In genomic region chr1:18486195-18486594, GRCh38 we compare ENCODE assay signal across 19 cellular contexts. TPM values are rescaled to one million over a fixed set of nuclear protein-coding genes. Genes with fewer than 3 reads are reported as not detected.
A peak's percentile ranks its signal among the peaks of the same experiment; 100 is the strongest.
DNase-seq lines count a peak whose midpoint lies in the region; ATAC-seq and TF ChIP-seq lines count a peak whose summit lies in the region.
"Had no signal": no experiment of that assay in that cellular context is flagged by ENCODE, and none has a peak within 500 bp of the region (broad histone marks: within the 10 kb centered on the region; RNA-seq: fewer than 3 reads in every experiment).

No MANE protein-coding gene starts in this region.

- H3K4me3 Mint-ChIP-seq in endodermal cell, result no peak overlapping the region
- no peak overlapping the region for H3K4me3 Mint-ChIP-seq in neural progenitor cell

- no peaks in the 10 kb centered on the region for H3K79me2 ChIP-seq in neural progenitor cell (ENCODE audit: low read depth)

- H3F3A ChIP-seq in neural progenitor cell (ENCODE audit: low read depth), result no peaks in the 10 kb centered on the region

- no peaks in the 10 kb centered on the region for H4K20me1 ChIP-seq in neural progenitor cell (ENCODE audit: low read depth)

- H3K4me1 Mint-ChIP-seq in endodermal cell (peaks cover 16% of the 10 kb centered on the region), neural progenitor cell (peaks cover 11% of the 10 kb centered on the region)

- H3K27ac ChIP-seq in endodermal cell (ENCODE audit: low read depth, low read length), result no peak overlapping the region
- H3K27ac ChIP-seq in neural progenitor cell, result no peak overlapping the region
- H3K27ac ChIP-seq: A549, foreskin keratinocyte, HL-60, pancreas had no signal

- DNase-seq in NCI-H1105 treated with DMSO at 0.1 percent for 48 hours (lab: John Stamatoyannopoulos, UW) (peak; percentile 18), NCI-H1105 (lab: John Stamatoyannopoulos, UW) (no peak), NCI-H524 (lab: John Stamatoyannopoulos, UW) (peak; percentile 14 to 68), endodermal cell (peak; percentile 86), neural progenitor cell (ENCODE audit: low spot score) (peak; percentile 69)
- DNase-seq: activated CD8-positive, alpha-beta memory T cell treated with anti-CD3 and anti-CD28 coated beads, Interleukin-2, amount 50 U/mL, for 4 hours; foreskin keratinocyte; mucosa of descending colon; pancreas; small intestine; stimulated activated naive CD8-positive, alpha-beta T cell treated with anti-CD3 and anti-CD28 coated beads, Interleukin-15, Interleukin-2, amounts not matched to agents 100 U/mL and 50 U/mL, for 24 hours had no signal

- peaks cover 14% of the 10 kb centered on the region for H3K9me3 Mint-ChIP-seq in endodermal cell
- H3K9me3 Mint-ChIP-seq in neural progenitor cell, result no peaks in the 10 kb centered on the region

- peak overlapping the region; percentile 30 for H3K27ac Mint-ChIP-seq in endodermal cell
- no peak overlapping the region for H3K27ac Mint-ChIP-seq in neural progenitor cell
- H3K27ac Mint-ChIP-seq: activated naive CD4-positive, alpha-beta T cell treated with anti-CD3 and anti-CD28 coated beads, Interleukin-2, amount 50 U/mL, for 72 hours had no signal

- no peak overlapping the region for H3K4me3 ChIP-seq in endodermal cell (ENCODE audit: low read length)
- no peak overlapping the region for H3K4me3 ChIP-seq in neural progenitor cell
- H3K4me3 ChIP-seq: A549, mucosa of descending colon, pancreas had no signal

- H3K9me3 ChIP-seq in endodermal cell (ENCODE audit: control insufficient read depth, low read length) (peaks cover 13% of the 10 kb centered on the region), neural progenitor cell (ENCODE audit: low read depth) (no peaks in the 10 kb centered on the region)
- H3K9me3 ChIP-seq: A549, mucosa of descending colon, pancreas had no signal

- H3K4me2 ChIP-seq in neural progenitor cell, result no peak overlapping the region
- H3K4me2 ChIP-seq: A549 had no signal

- peaks cover 10% of the 10 kb centered on the region for H3K4me1 ChIP-seq in endodermal cell (ENCODE audit: control insufficient read depth, insufficient read depth, low read length)
- H3K4me1 ChIP-seq in neural progenitor cell, result peaks cover 13% of the 10 kb centered on the region
- H3K4me1 ChIP-seq: foreskin keratinocyte had no signal

- no peaks in the 10 kb centered on the region for H3K36me3 ChIP-seq in endodermal cell (ENCODE audit: control insufficient read depth, insufficient read depth, low read length)
- no peaks in the 10 kb centered on the region for H3K36me3 ChIP-seq in neural progenitor cell
- H3K36me3 ChIP-seq: pancreas had no signal

- TF ChIP-seq CTCF in endodermal cell (conservative IDR thresholded peaks at IDR 0.05) (peak; percentile 82), neural progenitor cell (IDR thresholded peaks at IDR 0.05) (peak; percentile 76)

- ATAC-seq in HG02798 (IDR thresholded peaks at IDR 0.05; ENCODE audit: poor library complexity, unreplicated experiment), result no peak
- ATAC-seq in HG02840 (IDR thresholded peaks at IDR 0.05; ENCODE audit: low FRiP score, unreplicated experiment), result no peak
- ATAC-seq in GM21367 (IDR thresholded peaks at IDR 0.05; ENCODE audit: unreplicated experiment), result no peak
- ATAC-seq: activated CD4-positive, CD25-positive, alpha-beta regulatory T cell treated with anti-CD3 and anti-CD28 coated beads, Interleukin-2, amount 50 U/mL, for 24 hours; activated naive CD4-positive, alpha-beta T cell treated with anti-CD3 and anti-CD28 coated beads, Interleukin-2, amount 50 U/mL, for 72 hours; foreskin keratinocyte; mucosa of descending colon; pancreas; stimulated activated naive CD8-positive, alpha-beta T cell treated with anti-CD3 and anti-CD28 coated beads, Interleukin-15, Interleukin-2, amounts not matched to agents 100 U/mL and 50 U/mL, for 24 hours had no signal

- peaks cover 5% of the 10 kb centered on the region for H3K36me3 Mint-ChIP-seq in endodermal cell (ENCODE audit: low read depth)
- H3K36me3 Mint-ChIP-seq in neural progenitor cell, result no peaks in the 10 kb centered on the region
- H3K36me3 Mint-ChIP-seq: activated naive CD4-positive, alpha-beta T cell treated with anti-CD3 and anti-CD28 coated beads, Interleukin-2, amount 50 U/mL, for 72 hours had no signal

- H3K27me3 Mint-ChIP-seq in endodermal cell (ENCODE audit: insufficient read depth), result no peaks in the 10 kb centered on the region
- H3K27me3 Mint-ChIP-seq in neural progenitor cell (ENCODE audit: insufficient read depth, low read depth), result peaks cover 9% of the 10 kb centered on the region

- H3K27me3 ChIP-seq in endodermal cell (ENCODE audit: control insufficient read depth, insufficient read depth, low read length, poor library complexity, severe bottlenecking) (no peaks in the 10 kb centered on the region), neural progenitor cell (no peaks in the 10 kb centered on the region)
- H3K27me3 ChIP-seq: foreskin keratinocyte, pancreas had no signal

- H3K9ac ChIP-seq in endodermal cell (ENCODE audit: extremely low read depth, low read length, poor library complexity, severe bottlenecking) (no peak overlapping the region), neural progenitor cell (no peak overlapping the region)

- no peak overlapping the region for H2AFZ ChIP-seq in neural progenitor cell (replicated peaks)

- whole genome bisulfite sequencing in endodermal cell (ENCODE audit: insufficient coverage in 1 of 2, insufficient read length in 1 of 2), 2 experiments, result 38 to 61% methylated on average over 4 to 7 of the region's 7 CpGs

RNA-seq across cellular contexts. Expression of gene KLHDC7A, which starts 5.5 kb away (rescaled TPM):
- total RNA-seq in endodermal cell (1 to 10 TPM; 4.4 to 7.2 TPM), neural progenitor cell (ENCODE audit: low replicate concordance) (0.53 TPM in 1 of 2 replicates, not detected in the other)
- polyA plus RNA-seq in endodermal cell (2013, experiment 1 of 2), result 1.1 TPM
- 1.3 TPM for polyA plus RNA-seq in endodermal cell (2013, experiment 2 of 2)
- total RNA-seq: activated naive CD4-positive, alpha-beta T cell treated with anti-CD3 and anti-CD28 coated beads, Interleukin-2, amount 50 U/mL, for 72 hours; foreskin keratinocyte had no signal
- polyA plus RNA-seq: foreskin keratinocyte, keratinocyte had no signal
